1 cellular context compared by ENCODE assay signal in the genomic region with DNA sequence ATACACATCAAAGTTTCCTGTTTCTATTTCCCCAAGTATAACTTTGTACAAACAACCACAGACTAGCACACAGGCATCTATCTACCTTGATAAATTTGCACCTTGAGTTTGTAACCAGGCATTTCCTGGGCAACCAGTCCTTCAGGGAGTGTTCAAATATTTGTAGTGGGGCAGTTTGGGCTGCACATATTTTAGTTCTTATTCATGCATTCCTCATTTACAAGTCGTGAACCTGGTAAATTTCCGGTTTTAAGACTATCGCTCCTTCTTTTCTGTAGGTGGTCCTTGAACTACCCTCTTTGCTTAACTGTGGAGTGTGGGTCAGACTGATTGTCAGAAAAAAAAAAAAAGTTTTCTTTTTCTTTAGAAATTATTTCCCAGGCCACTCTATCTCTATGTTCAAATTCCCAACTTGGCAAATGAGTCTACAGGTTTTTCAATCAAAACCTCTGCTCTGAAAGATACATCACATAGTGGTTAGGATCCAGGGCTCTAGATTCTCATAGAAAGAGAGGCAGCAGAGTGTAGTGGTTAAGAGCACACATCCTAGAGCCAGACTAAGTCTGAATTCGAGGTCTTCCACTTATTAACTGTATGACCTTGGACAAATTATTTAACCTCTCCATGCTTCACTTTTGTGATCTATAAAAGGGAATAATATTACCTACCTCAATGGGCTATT.
A peak's percentile ranks its signal among the peaks of the same experiment; 100 is the strongest.
TF ChIP-seq lines count a peak whose summit lies in the region.

No MANE protein-coding gene starts in this region.

TF ChIP-seq in HepG2, 621 proteins besides CTCF, POLR2A, EP300 and RAD21 (continued from another document and continues in another):
- TF ChIP-seq, protein P1, sequence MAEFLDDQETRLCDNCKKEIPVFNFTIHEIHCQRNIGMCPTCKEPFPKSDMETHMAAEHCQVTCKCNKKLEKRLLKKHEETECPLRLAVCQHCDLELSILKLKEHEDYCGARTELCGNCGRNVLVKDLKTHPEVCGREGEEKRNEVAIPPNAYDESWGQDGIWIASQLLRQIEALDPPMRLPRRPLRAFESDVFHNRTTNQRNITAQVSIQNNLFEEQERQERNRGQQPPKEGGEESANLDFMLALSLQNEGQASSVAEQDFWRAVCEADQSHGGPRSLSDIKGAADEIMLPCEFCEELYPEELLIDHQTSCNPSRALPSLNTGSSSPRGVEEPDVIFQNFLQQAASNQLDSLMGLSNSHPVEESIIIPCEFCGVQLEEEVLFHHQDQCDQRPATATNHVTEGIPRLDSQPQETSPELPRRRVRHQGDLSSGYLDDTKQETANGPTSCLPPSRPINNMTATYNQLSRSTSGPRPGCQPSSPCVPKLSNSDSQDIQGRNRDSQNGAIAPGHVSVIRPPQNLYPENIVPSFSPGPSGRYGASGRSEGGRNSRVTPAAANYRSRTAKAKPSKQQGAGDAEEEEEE (CRISPR knock-in tag; IDR thresholded peaks at IDR 0.05; ENCODE audit: borderline replicate concordance), result no peak
- no peak for TF ChIP-seq CAMTA2 (CRISPR knock-in tag; IDR thresholded peaks at IDR 0.05; ENCODE audit: borderline replicate concordance)
- TF ChIP-seq YEATS2 (CRISPR knock-in tag; IDR thresholded peaks at IDR 0.05; ENCODE audit: borderline replicate concordance), result no peak
- TF ChIP-seq, protein P2, sequence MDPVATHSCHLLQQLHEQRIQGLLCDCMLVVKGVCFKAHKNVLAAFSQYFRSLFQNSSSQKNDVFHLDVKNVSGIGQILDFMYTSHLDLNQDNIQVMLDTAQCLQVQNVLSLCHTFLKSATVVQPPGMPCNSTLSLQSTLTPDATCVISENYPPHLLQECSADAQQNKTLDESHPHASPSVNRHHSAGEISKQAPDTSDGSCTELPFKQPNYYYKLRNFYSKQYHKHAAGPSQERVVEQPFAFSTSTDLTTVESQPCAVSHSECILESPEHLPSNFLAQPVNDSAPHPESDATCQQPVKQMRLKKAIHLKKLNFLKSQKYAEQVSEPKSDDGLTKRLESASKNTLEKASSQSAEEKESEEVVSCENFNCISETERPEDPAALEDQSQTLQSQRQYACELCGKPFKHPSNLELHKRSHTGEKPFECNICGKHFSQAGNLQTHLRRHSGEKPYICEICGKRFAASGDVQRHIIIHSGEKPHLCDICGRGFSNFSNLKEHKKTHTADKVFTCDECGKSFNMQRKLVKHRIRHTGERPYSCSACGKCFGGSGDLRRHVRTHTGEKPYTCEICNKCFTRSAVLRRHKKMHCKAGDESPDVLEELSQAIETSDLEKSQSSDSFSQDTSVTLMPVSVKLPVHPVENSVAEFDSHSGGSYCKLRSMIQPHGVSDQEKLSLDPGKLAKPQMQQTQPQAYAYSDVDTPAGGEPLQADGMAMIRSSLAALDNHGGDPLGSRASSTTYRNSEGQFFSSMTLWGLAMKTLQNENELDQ (CRISPR knock-in tag; IDR thresholded peaks at IDR 0.05; ENCODE audit: borderline replicate concordance), result no peak
- no peak for TF ChIP-seq ZNF564 (CRISPR knock-in tag; IDR thresholded peaks at IDR 0.05)
- TF ChIP-seq, protein P3, sequence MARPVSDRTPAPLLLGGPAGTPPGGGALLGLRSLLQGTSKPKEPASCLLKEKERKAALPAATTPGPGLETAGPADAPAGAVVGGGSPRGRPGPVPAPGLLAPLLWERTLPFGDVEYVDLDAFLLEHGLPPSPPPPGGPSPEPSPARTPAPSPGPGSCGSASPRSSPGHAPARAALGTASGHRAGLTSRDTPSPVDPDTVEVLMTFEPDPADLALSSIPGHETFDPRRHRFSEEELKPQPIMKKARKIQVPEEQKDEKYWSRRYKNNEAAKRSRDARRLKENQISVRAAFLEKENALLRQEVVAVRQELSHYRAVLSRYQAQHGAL (CRISPR knock-in tag; IDR thresholded peaks at IDR 0.05; ENCODE audit: not compliant biosample characterization), result no peak
- no peak for TF ChIP-seq ZNF263 (CRISPR knock-in tag; IDR thresholded peaks at IDR 0.05)
- TF ChIP-seq, protein P4, sequence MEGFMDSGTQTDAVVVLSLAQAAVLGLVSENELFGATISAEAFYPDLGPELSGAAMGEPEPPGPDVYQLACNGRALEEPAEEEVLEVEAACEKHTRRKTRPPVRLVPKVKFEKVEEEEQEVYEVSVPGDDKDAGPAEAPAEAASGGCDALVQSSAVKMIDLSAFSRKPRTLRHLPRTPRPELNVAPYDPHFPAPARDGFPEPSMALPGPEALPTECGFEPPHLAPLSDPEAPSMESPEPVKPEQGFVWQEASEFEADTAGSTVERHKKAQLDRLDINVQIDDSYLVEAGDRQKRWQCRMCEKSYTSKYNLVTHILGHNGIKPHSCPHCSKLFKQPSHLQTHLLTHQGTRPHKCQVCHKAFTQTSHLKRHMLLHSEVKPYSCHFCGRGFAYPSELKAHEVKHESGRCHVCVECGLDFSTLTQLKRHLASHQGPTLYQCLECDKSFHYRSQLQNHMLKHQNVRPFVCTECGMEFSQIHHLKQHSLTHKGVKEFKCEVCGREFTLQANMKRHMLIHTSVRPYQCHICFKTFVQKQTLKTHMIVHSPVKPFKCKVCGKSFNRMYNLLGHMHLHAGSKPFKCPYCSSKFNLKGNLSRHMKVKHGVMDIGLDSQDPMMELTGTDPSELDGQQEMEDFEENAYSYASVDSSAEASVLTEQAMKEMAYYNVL (CRISPR knock-in tag; IDR thresholded peaks at IDR 0.05; ENCODE audit: borderline replicate concordance), result peak; percentile 58; the same call in 1 of the 2 replicates
- TF ChIP-seq, protein P5, sequence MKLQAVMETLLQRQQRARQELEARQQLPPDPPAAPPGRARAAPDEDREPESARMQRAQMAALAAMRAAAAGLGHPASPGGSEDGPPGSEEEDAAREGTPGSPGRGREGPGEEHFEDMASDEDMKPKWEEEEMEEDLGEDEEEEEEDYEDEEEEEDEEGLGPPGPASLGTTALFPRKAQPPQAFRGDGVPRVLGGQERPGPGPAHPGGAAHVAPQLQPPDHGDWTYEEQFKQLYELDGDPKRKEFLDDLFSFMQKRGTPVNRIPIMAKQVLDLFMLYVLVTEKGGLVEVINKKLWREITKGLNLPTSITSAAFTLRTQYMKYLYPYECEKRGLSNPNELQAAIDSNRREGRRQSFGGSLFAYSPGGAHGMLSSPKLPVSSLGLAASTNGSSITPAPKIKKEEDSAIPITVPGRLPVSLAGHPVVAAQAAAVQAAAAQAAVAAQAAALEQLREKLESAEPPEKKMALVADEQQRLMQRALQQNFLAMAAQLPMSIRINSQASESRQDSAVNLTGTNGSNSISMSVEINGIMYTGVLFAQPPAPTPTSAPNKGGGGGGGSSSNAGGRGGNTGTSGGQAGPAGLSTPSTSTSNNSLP (IDR thresholded peaks at IDR 0.05; ENCODE audit: low read depth, low read length), result peak; percentile 52; the same call in 1 of the 2 replicates
- TF ChIP-seq CENPX (CRISPR knock-in tag; IDR thresholded peaks at IDR 0.05), result no peak
- TF ChIP-seq, protein P6, sequence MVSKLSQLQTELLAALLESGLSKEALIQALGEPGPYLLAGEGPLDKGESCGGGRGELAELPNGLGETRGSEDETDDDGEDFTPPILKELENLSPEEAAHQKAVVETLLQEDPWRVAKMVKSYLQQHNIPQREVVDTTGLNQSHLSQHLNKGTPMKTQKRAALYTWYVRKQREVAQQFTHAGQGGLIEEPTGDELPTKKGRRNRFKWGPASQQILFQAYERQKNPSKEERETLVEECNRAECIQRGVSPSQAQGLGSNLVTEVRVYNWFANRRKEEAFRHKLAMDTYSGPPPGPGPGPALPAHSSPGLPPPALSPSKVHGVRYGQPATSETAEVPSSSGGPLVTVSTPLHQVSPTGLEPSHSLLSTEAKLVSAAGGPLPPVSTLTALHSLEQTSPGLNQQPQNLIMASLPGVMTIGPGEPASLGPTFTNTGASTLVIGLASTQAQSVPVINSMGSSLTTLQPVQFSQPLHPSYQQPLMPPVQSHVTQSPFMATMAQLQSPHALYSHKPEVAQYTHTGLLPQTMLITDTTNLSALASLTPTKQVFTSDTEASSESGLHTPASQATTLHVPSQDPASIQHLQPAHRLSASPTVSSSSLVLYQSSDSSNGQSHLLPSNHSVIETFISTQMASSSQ (IDR thresholded peaks at IDR 0.05; ENCODE audit: low read depth), result peak; percentile 21; the same call in 1 of the 2 replicates
- TF ChIP-seq, protein P6 (CRISPR knock-in tag; IDR thresholded peaks at IDR 0.05; ENCODE audit: borderline replicate concordance), result peak; percentile 53; the same call in 1 of the 2 replicates
- no peak for TF ChIP-seq ZNF547 (CRISPR knock-in tag; IDR thresholded peaks at IDR 0.05)
- TF ChIP-seq, protein P7, sequence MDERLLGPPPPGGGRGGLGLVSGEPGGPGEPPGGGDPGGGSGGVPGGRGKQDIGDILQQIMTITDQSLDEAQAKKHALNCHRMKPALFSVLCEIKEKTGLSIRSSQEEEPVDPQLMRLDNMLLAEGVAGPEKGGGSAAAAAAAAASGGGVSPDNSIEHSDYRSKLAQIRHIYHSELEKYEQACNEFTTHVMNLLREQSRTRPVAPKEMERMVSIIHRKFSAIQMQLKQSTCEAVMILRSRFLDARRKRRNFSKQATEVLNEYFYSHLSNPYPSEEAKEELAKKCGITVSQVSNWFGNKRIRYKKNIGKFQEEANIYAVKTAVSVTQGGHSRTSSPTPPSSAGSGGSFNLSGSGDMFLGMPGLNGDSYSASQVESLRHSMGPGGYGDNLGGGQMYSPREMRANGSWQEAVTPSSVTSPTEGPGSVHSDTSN (CRISPR knock-in tag; IDR thresholded peaks at IDR 0.05), result no peak
- TF ChIP-seq NFIB (CRISPR knock-in tag; IDR thresholded peaks at IDR 0.05; ENCODE audit: borderline replicate concordance), result no peak
- TF ChIP-seq FOSL1 (CRISPR knock-in tag; IDR thresholded peaks at IDR 0.05; ENCODE audit: borderline replicate concordance), result peak; percentile 91
- TF ChIP-seq RBM22 (optimal IDR thresholded peaks at IDR 0.05; ENCODE audit: low read length), result no peak
- TF ChIP-seq, protein P8, sequence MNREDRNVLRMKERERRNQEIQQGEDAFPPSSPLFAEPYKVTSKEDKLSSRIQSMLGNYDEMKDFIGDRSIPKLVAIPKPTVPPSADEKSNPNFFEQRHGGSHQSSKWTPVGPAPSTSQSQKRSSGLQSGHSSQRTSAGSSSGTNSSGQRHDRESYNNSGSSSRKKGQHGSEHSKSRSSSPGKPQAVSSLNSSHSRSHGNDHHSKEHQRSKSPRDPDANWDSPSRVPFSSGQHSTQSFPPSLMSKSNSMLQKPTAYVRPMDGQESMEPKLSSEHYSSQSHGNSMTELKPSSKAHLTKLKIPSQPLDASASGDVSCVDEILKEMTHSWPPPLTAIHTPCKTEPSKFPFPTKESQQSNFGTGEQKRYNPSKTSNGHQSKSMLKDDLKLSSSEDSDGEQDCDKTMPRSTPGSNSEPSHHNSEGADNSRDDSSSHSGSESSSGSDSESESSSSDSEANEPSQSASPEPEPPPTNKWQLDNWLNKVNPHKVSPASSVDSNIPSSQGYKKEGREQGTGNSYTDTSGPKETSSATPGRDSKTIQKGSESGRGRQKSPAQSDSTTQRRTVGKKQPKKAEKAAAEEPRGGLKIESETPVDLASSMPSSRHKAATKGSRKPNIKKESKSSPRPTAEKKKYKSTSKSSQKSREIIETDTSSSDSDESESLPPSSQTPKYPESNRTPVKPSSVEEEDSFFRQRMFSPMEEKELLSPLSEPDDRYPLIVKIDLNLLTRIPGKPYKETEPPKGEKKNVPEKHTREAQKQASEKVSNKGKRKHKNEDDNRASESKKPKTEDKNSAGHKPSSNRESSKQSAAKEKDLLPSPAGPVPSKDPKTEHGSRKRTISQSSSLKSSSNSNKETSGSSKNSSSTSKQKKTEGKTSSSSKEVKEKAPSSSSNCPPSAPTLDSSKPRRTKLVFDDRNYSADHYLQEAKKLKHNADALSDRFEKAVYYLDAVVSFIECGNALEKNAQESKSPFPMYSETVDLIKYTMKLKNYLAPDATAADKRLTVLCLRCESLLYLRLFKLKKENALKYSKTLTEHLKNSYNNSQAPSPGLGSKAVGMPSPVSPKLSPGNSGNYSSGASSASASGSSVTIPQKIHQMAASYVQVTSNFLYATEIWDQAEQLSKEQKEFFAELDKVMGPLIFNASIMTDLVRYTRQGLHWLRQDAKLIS (CRISPR knock-in tag; IDR thresholded peaks at IDR 0.05), result no peak
- no peak for TF ChIP-seq ZNF326 (CRISPR knock-in tag; IDR thresholded peaks at IDR 0.05; ENCODE audit: borderline replicate concordance)
- no peak for TF ChIP-seq RAD51 (IDR thresholded peaks at IDR 0.05; ENCODE audit: borderline replicate concordance)
- TF ChIP-seq, protein P9, sequence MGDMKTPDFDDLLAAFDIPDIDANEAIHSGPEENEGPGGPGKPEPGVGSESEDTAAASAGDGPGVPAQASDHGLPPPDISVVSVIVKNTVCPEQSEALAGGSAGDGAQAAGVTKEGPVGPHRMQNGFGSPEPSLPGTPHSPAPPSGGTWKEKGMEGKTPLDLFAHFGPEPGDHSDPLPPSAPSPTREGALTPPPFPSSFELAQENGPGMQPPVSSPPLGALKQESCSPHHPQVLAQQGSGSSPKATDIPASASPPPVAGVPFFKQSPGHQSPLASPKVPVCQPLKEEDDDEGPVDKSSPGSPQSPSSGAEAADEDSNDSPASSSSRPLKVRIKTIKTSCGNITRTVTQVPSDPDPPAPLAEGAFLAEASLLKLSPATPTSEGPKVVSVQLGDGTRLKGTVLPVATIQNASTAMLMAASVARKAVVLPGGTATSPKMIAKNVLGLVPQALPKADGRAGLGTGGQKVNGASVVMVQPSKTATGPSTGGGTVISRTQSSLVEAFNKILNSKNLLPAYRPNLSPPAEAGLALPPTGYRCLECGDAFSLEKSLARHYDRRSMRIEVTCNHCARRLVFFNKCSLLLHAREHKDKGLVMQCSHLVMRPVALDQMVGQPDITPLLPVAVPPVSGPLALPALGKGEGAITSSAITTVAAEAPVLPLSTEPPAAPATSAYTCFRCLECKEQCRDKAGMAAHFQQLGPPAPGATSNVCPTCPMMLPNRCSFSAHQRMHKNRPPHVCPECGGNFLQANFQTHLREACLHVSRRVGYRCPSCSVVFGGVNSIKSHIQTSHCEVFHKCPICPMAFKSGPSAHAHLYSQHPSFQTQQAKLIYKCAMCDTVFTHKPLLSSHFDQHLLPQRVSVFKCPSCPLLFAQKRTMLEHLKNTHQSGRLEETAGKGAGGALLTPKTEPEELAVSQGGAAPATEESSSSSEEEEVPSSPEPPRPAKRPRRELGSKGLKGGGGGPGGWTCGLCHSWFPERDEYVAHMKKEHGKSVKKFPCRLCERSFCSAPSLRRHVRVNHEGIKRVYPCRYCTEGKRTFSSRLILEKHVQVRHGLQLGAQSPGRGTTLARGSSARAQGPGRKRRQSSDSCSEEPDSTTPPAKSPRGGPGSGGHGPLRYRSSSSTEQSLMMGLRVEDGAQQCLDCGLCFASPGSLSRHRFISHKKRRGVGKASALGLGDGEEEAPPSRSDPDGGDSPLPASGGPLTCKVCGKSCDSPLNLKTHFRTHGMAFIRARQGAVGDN (CRISPR knock-in tag; IDR thresholded peaks at IDR 0.05), result no peak
